In the genomic region with DNA sequence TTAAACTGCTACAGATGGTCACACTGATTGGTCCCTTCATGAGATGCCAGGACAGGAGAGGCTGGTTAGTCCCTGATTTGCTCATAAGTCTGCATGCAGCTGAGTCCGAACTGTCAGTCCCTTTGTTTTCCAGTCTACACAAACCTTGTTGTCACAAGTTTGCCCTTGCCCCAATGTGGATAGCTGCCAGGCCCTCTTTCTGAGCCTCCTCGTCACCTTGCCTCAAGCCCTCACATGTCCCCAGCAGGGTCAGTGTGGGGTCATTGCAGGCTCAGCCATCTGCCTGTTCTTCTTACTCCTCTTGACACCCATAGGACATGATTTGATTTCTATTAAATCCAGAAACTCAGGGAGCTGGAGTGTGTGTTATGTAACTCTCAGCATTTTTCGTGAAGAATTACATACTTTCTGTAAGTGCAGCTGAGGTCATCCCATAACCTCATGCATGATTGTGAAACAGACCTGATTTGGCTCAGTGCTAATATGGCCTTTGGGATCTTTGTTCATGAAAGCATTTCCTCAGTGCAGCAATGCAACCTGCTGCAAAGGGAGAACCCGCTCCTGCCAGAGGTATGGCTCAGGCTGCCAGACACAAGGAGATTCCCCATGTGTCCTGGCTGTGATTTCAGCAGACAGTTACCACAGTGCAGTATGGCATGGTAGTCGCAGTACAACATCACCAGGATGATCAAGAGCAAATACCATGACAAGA, we compare ENCODE assay signal across 10 cellular contexts.
DNase-seq lines count a peak whose midpoint lies in the region; ATAC-seq, FAIRE-seq and TF ChIP-seq lines count a peak whose summit lies in the region.
"Had no signal": no experiment of that assay in that cellular context is flagged by ENCODE, and none has a peak within 500 bp of the region (broad histone marks: within the 10 kb centered on the region; RNA-seq: fewer than 3 reads in every experiment).

No MANE protein-coding gene starts in this region.

- TF ChIP-seq EP300 in suprapubic skin (IDR thresholded peaks at IDR 0.05) = no peak

- no peak for ATAC-seq in activated CD4-positive, alpha-beta T cell treated with anti-CD3 and anti-CD28 coated beads for 36 hours
- ATAC-seq in activated T-helper 17 cell treated with anti-CD3 and anti-CD28 coated beads, Interleukin-2, amount 50 U/mL, for 72 hours (replicated peaks) = no peak
- ATAC-seq in HG03135 (IDR thresholded peaks at IDR 0.05; ENCODE audit: unreplicated experiment) = no peak

- CTCF ChIA-PET in activated CD4-positive, alpha-beta T cell treated with anti-CD3 and anti-CD28 coated beads for 36 hours (lab: Charles Lee) = no interaction called here

- peaks cover 82% of the 10 kb centered on the region for H3K36me3 ChIP-seq in right atrium auricular region
- H3K36me3 ChIP-seq in suprapubic skin = peaks cover 75% of the 10 kb centered on the region

- no peaks in the 10 kb centered on the region for H3K4me1 Mint-ChIP-seq in activated CD4-positive, alpha-beta T cell treated with anti-CD3 and anti-CD28 coated beads for 36 hours
- no peaks in the 10 kb centered on the region for H3K4me1 Mint-ChIP-seq in activated T-helper 17 cell treated with anti-CD3 and anti-CD28 coated beads, Interleukin-2, amount 50 U/mL, for 72 hours

- H3K4me3 ChIP-seq in right atrium auricular region (no peak overlapping the region), suprapubic skin (no peak overlapping the region)

- intact Hi-C loops in activated CD4-positive, alpha-beta T cell treated with anti-CD3 and anti-CD28 coated beads for 36 hours (cut with DNase I, micrococcal nuclease) = no loop called here

- POLR2A ChIA-PET in activated CD4-positive, alpha-beta T cell treated with anti-CD3 and anti-CD28 coated beads for 36 hours (lab: Charles Lee) = no interaction called here

- no peaks in the 10 kb centered on the region for H3K27me3 ChIP-seq in right atrium auricular region
- no peaks in the 10 kb centered on the region for H3K27me3 ChIP-seq in suprapubic skin

- peaks cover 32% of the 10 kb centered on the region for H3K36me3 Mint-ChIP-seq in activated CD4-positive, alpha-beta T cell treated with anti-CD3 and anti-CD28 coated beads for 36 hours (ENCODE audit: low read depth)
- peaks cover 84% of the 10 kb centered on the region for H3K36me3 Mint-ChIP-seq in activated T-helper 17 cell treated with anti-CD3 and anti-CD28 coated beads, Interleukin-2, amount 50 U/mL, for 72 hours (ENCODE audit: low read depth)

- DNase-seq in activated CD4-positive, alpha-beta T cell treated with anti-CD3 and anti-CD28 coated beads for 36 hours = no peak
- no peak for DNase-seq in activated CD4-positive, alpha-beta T cell treated with anti-CD3 and anti-CD28 coated beads for 4 hours
- DNase-seq in right atrium auricular region (ENCODE audit: low spot score) (no peak), suprapubic skin (ENCODE audit: low spot score in 2 of 2) (peak in 1 of 2 donors; percentile 78), inferior parietal cortex (ENCODE audit: extremely low spot score) (no peak), GM12891 (ENCODE audit: insufficient read length, low spot score) (no peak)
- DNase-seq: dermis blood vessel endothelial cell, OCI-M1 had no signal

- H3K27ac Mint-ChIP-seq in activated CD4-positive, alpha-beta T cell treated with anti-CD3 and anti-CD28 coated beads for 36 hours = peak overlapping the region; percentile 63
- peak overlapping the region; percentile 18 for H3K27ac Mint-ChIP-seq in activated T-helper 17 cell treated with anti-CD3 and anti-CD28 coated beads, Interleukin-2, amount 50 U/mL, for 72 hours

- H3K27ac ChIP-seq in right atrium auricular region = peak overlapping the region; percentile 69 to 70
- H3K27ac ChIP-seq in suprapubic skin = peak overlapping the region; percentile 6

- FAIRE-seq in GM12891 (lab: Jason Lieb, UNC) = no peak

- no peak for TF ChIP-seq POLR2A in suprapubic skin (IDR thresholded peaks at IDR 0.05)
- no peak for TF ChIP-seq POLR2A in GM12891 (IDR thresholded peaks at IDR 0.05; ENCODE audit: low read depth, low read length)

- H3K27me3 Mint-ChIP-seq in activated CD4-positive, alpha-beta T cell treated with anti-CD3 and anti-CD28 coated beads for 36 hours = no peaks in the 10 kb centered on the region
- no peaks in the 10 kb centered on the region for H3K27me3 Mint-ChIP-seq in activated T-helper 17 cell treated with anti-CD3 and anti-CD28 coated beads, Interleukin-2, amount 50 U/mL, for 72 hours

- no peak overlapping the region for H3K4me3 Mint-ChIP-seq in activated CD4-positive, alpha-beta T cell treated with anti-CD3 and anti-CD28 coated beads for 36 hours
- H3K4me3 Mint-ChIP-seq in activated T-helper 17 cell treated with anti-CD3 and anti-CD28 coated beads, Interleukin-2, amount 50 U/mL, for 72 hours = no peak overlapping the region

- H3K4me1 ChIP-seq in right atrium auricular region (peaks cover 0 to 18% of the 10 kb centered on the region in 2 donors), suprapubic skin (peaks cover 16% of the 10 kb centered on the region)

- H3K9me3 ChIP-seq in right atrium auricular region (no peaks in the 10 kb centered on the region), suprapubic skin (no peaks in the 10 kb centered on the region)

- H3K9me3 Mint-ChIP-seq in activated CD4-positive, alpha-beta T cell treated with anti-CD3 and anti-CD28 coated beads for 36 hours (ENCODE audit: low read depth) = no peaks in the 10 kb centered on the region
- no peaks in the 10 kb centered on the region for H3K9me3 Mint-ChIP-seq in activated T-helper 17 cell treated with anti-CD3 and anti-CD28 coated beads, Interleukin-2, amount 50 U/mL, for 72 hours

- 34% methylated on average over 5 of the region's 5 CpGs for WGBS in suprapubic skin

- TF ChIP-seq CTCF in right atrium auricular region (IDR thresholded peaks at IDR 0.05) (no peak), suprapubic skin (IDR thresholded peaks at IDR 0.05) (no peak)

TF ChIP-seq in GM12891, 5 proteins besides CTCF, POLR2A, EP300 and RAD21:
- TF ChIP-seq POU2F2 (IDR thresholded peaks at IDR 0.05; ENCODE audit: low read depth, low read length) = no peak
- TF ChIP-seq SPI1 (IDR thresholded peaks at IDR 0.05; ENCODE audit: low read depth, low read length) = no peak
- no peak for TF ChIP-seq POLR2AphosphoS5 (IDR thresholded peaks at IDR 0.05; ENCODE audit: low read depth, low read length)
- no peak for TF ChIP-seq PAX5 (IDR thresholded peaks at IDR 0.05; ENCODE audit: insufficient read depth, low read length, severe bottlenecking)
- no peak for TF ChIP-seq TAF1 (IDR thresholded peaks at IDR 0.05; ENCODE audit: low read depth, low read length)
